ENCODE assay signal across 27 cellular contexts in genomic region chr2:162125138-162125537, GRCh38. TPM values are rescaled to one million over a fixed set of nuclear protein-coding genes. Genes with fewer than 3 reads are reported as not detected.
A peak's percentile ranks its signal among the peaks of the same experiment; 100 is the strongest.
DNase-seq lines count a peak whose midpoint lies in the region; ATAC-seq, FAIRE-seq and TF ChIP-seq lines count a peak whose summit lies in the region.
"Had no signal": no experiment of that assay in that cellular context is flagged by ENCODE, and none has a peak within 500 bp of the region (broad histone marks: within the 10 kb centered on the region; RNA-seq: fewer than 3 reads in every experiment).

No MANE protein-coding gene starts in this region.

- H3K27me3 ChIP-seq in astrocyte (ENCODE audit: insufficient read depth, low read length), result no peaks in the 10 kb centered on the region
- peaks cover 0 to 4% of the 10 kb centered on the region in 2 experiments for H3K27me3 ChIP-seq in mesenchymal stem cell (ENCODE audit: control insufficient read depth in 1 of 2, insufficient read depth in 1 of 2, low read length in 2 of 2)
- H3K27me3 ChIP-seq in pancreas, result no peaks in the 10 kb centered on the region
- H3K27me3 ChIP-seq: heart right ventricle, right atrium auricular region, uterus had no signal

- H2BK12ac ChIP-seq in mesenchymal stem cell (ENCODE audit: low read length in 2 of 2), result peak overlapping the region in 1 of 2 experiments; percentile 18

- H3K4me3 Mint-ChIP-seq in astrocyte (ENCODE audit: unreplicated experiment) (no peak overlapping the region), Calu3 (ENCODE audit: low read depth, unreplicated experiment) (no peak overlapping the region)
- H3K4me3 Mint-ChIP-seq: activated naive CD8-positive, alpha-beta T cell; brain; CD4-positive, alpha-beta memory T cell had no signal

- H3K4me1 Mint-ChIP-seq in astrocyte (ENCODE audit: low read depth, unreplicated experiment) (peaks cover 33% of the 10 kb centered on the region), Calu3 (ENCODE audit: low read depth, unreplicated experiment) (no peaks in the 10 kb centered on the region)

- H3K9ac ChIP-seq in astrocyte (ENCODE audit: low read length) (no peak overlapping the region), mesenchymal stem cell (ENCODE audit: low read length) (no peak overlapping the region)

- H3K36me3 Mint-ChIP-seq in astrocyte (ENCODE audit: low read depth, unreplicated experiment) (no peaks in the 10 kb centered on the region), Calu3 (ENCODE audit: insufficient read depth, unreplicated experiment) (no peaks in the 10 kb centered on the region)
- H3K36me3 Mint-ChIP-seq: activated naive CD8-positive, alpha-beta T cell; brain; CD4-positive, alpha-beta memory T cell had no signal

- peak overlapping the region in 1 of 2 experiments; percentile 60 for H3K14ac ChIP-seq in mesenchymal stem cell (ENCODE audit: low read length in 2 of 2)

- H3K36me3 ChIP-seq in astrocyte (ENCODE audit: insufficient read depth, low read length) (no peaks in the 10 kb centered on the region), mesenchymal stem cell (ENCODE audit: control insufficient read depth in 1 of 2, insufficient read depth in 2 of 2, low read depth in 1 of 2, low read length in 2 of 2) (no peaks in the 10 kb centered on the region), pancreas (no peaks in the 10 kb centered on the region)
- H3K36me3 ChIP-seq: heart right ventricle, right atrium auricular region, uterus had no signal

- TF ChIP-seq CTCF in astrocyte (IDR thresholded peaks at IDR 0.05; ENCODE audit: insufficient read depth, low read depth, low read length) (no peak), Calu3 (IDR thresholded peaks at IDR 0.05; ENCODE audit: unreplicated experiment) (no peak), pancreas (IDR thresholded peaks at IDR 0.05) (no peak)

- H4K91ac ChIP-seq in mesenchymal stem cell (ENCODE audit: low read length), result no peak overlapping the region

- no peak overlapping the region for H3K4me3 ChIP-seq in astrocyte (ENCODE audit: insufficient read depth, low read depth, low read length)
- no peak overlapping the region for H3K4me3 ChIP-seq in mesenchymal stem cell (ENCODE audit: insufficient read depth in 1 of 2, low read depth in 1 of 2, low read length in 2 of 2)
- H3K4me3 ChIP-seq in pancreas, result no peak overlapping the region
- H3K4me3 ChIP-seq: heart right ventricle, lung, right atrium auricular region, uterus had no signal

- H3K4me2 ChIP-seq in astrocyte (ENCODE audit: low read length) (no peak overlapping the region), mesenchymal stem cell (ENCODE audit: low read length, poor library complexity, severe bottlenecking) (no peak overlapping the region)

- H2BK15ac ChIP-seq in mesenchymal stem cell (ENCODE audit: low read depth, poor library complexity, severe bottlenecking), result no peak overlapping the region

- H3K27ac ChIP-seq in astrocyte (ENCODE audit: low read depth, low read length) (no peak overlapping the region), mesenchymal stem cell (ENCODE audit: low read length, poor library complexity, severe bottlenecking) (no peak overlapping the region), pancreas (no peak overlapping the region)
- H3K27ac ChIP-seq: heart right ventricle, right atrium auricular region, uterus had no signal

- H3K27ac Mint-ChIP-seq in astrocyte (ENCODE audit: unreplicated experiment), result peak overlapping the region; percentile 21
- no peak overlapping the region for H3K27ac Mint-ChIP-seq in Calu3 (ENCODE audit: unreplicated experiment)
- H3K27ac Mint-ChIP-seq: activated naive CD8-positive, alpha-beta T cell had no signal

- ATAC-seq in HG03139 (IDR thresholded peaks at IDR 0.05; ENCODE audit: unreplicated experiment) (no peak), pancreas (no peak)
- ATAC-seq: heart right ventricle had no signal

- no peaks in the 10 kb centered on the region for H4K20me1 ChIP-seq in astrocyte (ENCODE audit: insufficient read depth, low read length)

- H3K27me3 Mint-ChIP-seq in astrocyte (ENCODE audit: low read depth, unreplicated experiment) (no peaks in the 10 kb centered on the region), Calu3 (ENCODE audit: unreplicated experiment) (peaks cover 15% of the 10 kb centered on the region)
- H3K27me3 Mint-ChIP-seq: activated naive CD8-positive, alpha-beta T cell; CD4-positive, alpha-beta memory T cell had no signal

- H3K9me3 Mint-ChIP-seq in astrocyte (ENCODE audit: unreplicated experiment), result no peaks in the 10 kb centered on the region
- no peaks in the 10 kb centered on the region for H3K9me3 Mint-ChIP-seq in Calu3 (ENCODE audit: low read depth, unreplicated experiment)
- H3K9me3 Mint-ChIP-seq: CD4-positive, alpha-beta memory T cell had no signal

- H3K4me1 ChIP-seq in astrocyte (ENCODE audit: insufficient read depth, low read length) (no peaks in the 10 kb centered on the region), mesenchymal stem cell (ENCODE audit: control insufficient read depth, insufficient read depth, low read depth, low read length) (peaks cover 2% of the 10 kb centered on the region), pancreas (no peaks in the 10 kb centered on the region)
- H3K4me1 ChIP-seq: heart right ventricle, right atrium auricular region, uterus had no signal

- no peak overlapping the region for H2BK5ac ChIP-seq in mesenchymal stem cell (ENCODE audit: low read depth, low read length, poor library complexity, severe bottlenecking)

- H2AK5ac ChIP-seq in mesenchymal stem cell (ENCODE audit: low read length, severe bottlenecking), result no peak overlapping the region

- no peak overlapping the region for H3K23ac ChIP-seq in mesenchymal stem cell (ENCODE audit: low read length in 2 of 2)

- H3K79me2 ChIP-seq in astrocyte (ENCODE audit: insufficient read depth, low read length), result no peaks in the 10 kb centered on the region

- intact Hi-C loops in Calu3 (cut with micrococcal nuclease; ENCODE audit: unreplicated experiment), result no loop called here
- intact Hi-C loops in pancreas (cut with DNase I), result loop anchor here in 2 of 3 donors (5.0 to 10.0 kb wide), 2 partner anchors 120 to 123 kb away; no protein-coding TSS in a partner anchor

- DNase-seq in AG08395 (ENCODE audit: low spot score), result peak; percentile 32
- DNase-seq in ELF-1 (ENCODE audit: low read depth, low spot score), result peak; percentile 6
- peak; percentile 54 for DNase-seq in astrocyte (ENCODE audit: low read depth)
- DNase-seq in mesenchymal stem cell, result peak; percentile 23
- DNase-seq in Calu3, result no peak
- DNase-seq in pancreas, result no peak
- no peak for DNase-seq in activated CD8-positive, alpha-beta memory T cell treated with anti-CD3 and anti-CD28 coated beads, Interleukin-2, amount 50 U/mL, for 48 hours
- DNase-seq: activated CD8-positive, alpha-beta memory T cell treated with anti-CD3 and anti-CD28 coated beads for 24 hours; CD4-positive, alpha-beta memory T cell; HCEC 1CT; heart right ventricle; Kasumi-1; NCI-H1092; NCI-H2081; NCI-H446 treated with DMSO at 0.1 percent for 48 hours; occipital lobe; T-helper 9 cell; uterus had no signal

- FAIRE-seq in astrocyte (lab: Jason Lieb, UNC) (no peak), pancreas (lab: Jason Lieb, UNC) (no peak)
- FAIRE-seq: colon had no signal

- H3K4ac ChIP-seq in mesenchymal stem cell (ENCODE audit: low read depth in 1 of 2, low read length in 2 of 2), result no peak overlapping the region

- BruUV-seq in Calu3 (replicated peaks; lab: Mats Ljungman, UMichigan), result no TSS peak

- H4K8ac ChIP-seq in mesenchymal stem cell (ENCODE audit: low read length), result no peak overlapping the region

- H2BK120ac ChIP-seq in mesenchymal stem cell (ENCODE audit: low read depth, low read length), result no peak overlapping the region

- WGBS in mesenchymal stem cell, result 58% methylated on average over 2 of the region's 2 CpGs
- 74% methylated on average over 2 of the region's 2 CpGs for WGBS in pancreas, 2 donors

- no peaks in the 10 kb centered on the region for H3K79me1 ChIP-seq in mesenchymal stem cell (replicated peaks; ENCODE audit: low read length, poor library complexity, severe bottlenecking)

- peak overlapping the region in 1 of 2 experiments; percentile 11 for H3K18ac ChIP-seq in mesenchymal stem cell (ENCODE audit: low read depth in 1 of 2, low read length in 2 of 2)

- no peaks in the 10 kb centered on the region for H3K9me3 ChIP-seq in astrocyte (ENCODE audit: insufficient read depth, low read depth, low read length)
- H3K9me3 ChIP-seq in mesenchymal stem cell (ENCODE audit: control insufficient read depth, low read length), result no peaks in the 10 kb centered on the region
- H3K9me3 ChIP-seq in pancreas, result no peaks in the 10 kb centered on the region
- H3K9me3 ChIP-seq: uterus had no signal

- H2AFZ ChIP-seq in astrocyte (ENCODE audit: low read depth, low read length) (no peak overlapping the region), mesenchymal stem cell (ENCODE audit: low read depth, low read length) (peak overlapping the region; percentile 42)

- CTCF ChIA-PET in Calu3 (lab: Charles Lee), result no interaction called here

RNA-seq across cellular contexts. Expression of gene GCG, which starts 26.9 kb away (rescaled TPM):
- total RNA-seq in astrocyte (not detected in 2 replicates), Calu3 (2022) (not detected in 2 replicates), pancreas (1,000 to 10,000 TPM in 1 of 6 donors, 100 to 1,000 TPM in 4, 10 to 100 TPM in 1; 92.8 to 1,775 (median 244) TPM)
- polyA plus RNA-seq in mesenchymal stem cell (2013, experiment 1 of 2), result not detected
- not detected for polyA plus RNA-seq in mesenchymal stem cell (2013, experiment 2 of 2)
- 1,000 to 10,000 TPM; 1,874 to 9,451 TPM for polyA plus RNA-seq in pancreas
- total RNA-seq: CD4-positive, alpha-beta memory T cell; fibroblast of lung; heart right ventricle; lung; occipital lobe; right atrium auricular region; SK-MEL-5; subcutaneous adipose tissue; uterus had no signal
- polyA plus RNA-seq: CD4-positive, alpha-beta memory T cell; fibroblast of lung had no signal

RNA-seq across cellular contexts. Expression of gene DPP4, which starts 51.1 kb away (rescaled TPM):
- 5.3 and 6.7 TPM in 2 replicates for total RNA-seq in astrocyte
- polyA plus RNA-seq in mesenchymal stem cell (2013, experiment 1 of 2), result 80.0 TPM
- polyA plus RNA-seq in mesenchymal stem cell (2013, experiment 2 of 2), result 82.7 TPM
- 27.6 TPM in 2 replicates for total RNA-seq in Calu3 (2022)
- 1 to 10 TPM in 5 of 6 donors, under 1 TPM in 1; 0.98 to 3.4 (median 2.4) TPM for total RNA-seq in pancreas
- 1 to 10 TPM; 1.3 to 6.4 TPM for polyA plus RNA-seq in pancreas

Comparison
In these comparisons a context has a peak if more than half of its experiments do, and no peak if none do; other contexts are left out.
1. DNase-seq: peak in AG08395 (single experiment), ELF-1 (single experiment), astrocyte (single experiment) and mesenchymal stem cell (single experiment); none in Calu3 (single experiment), pancreas (0 of 6) and activated CD8-positive, alpha-beta memory T cell treated with anti-CD3 and anti-CD28 coated beads, Interleukin-2, amount 50 U/mL, for 48 hours (single experiment).
2. RNA of gene GCG, which starts 26.9 kb away (total RNA-seq): 92.8 to 1,775 TPM in pancreas; not detected in astrocyte and not detected in Calu3; every median in the first group is over 10 times any median in the second.